ENCODE assay signal across 3 cellular contexts in genomic region chr12:108104657-108105056, GRCh38.
TF ChIP-seq lines count a peak whose summit lies in the region.

No MANE protein-coding gene starts in this region.

TF ChIP-seq in HepG2, 621 proteins besides CTCF, POLR2A, EP300 and RAD21:
- TF ChIP-seq SALL2 (CRISPR knock-in tag; IDR thresholded peaks at IDR 0.05) (no peak), MED8 (CRISPR knock-in tag; IDR thresholded peaks at IDR 0.05; ENCODE audit: insufficient replicate concordance) (no peak), KLF13 (CRISPR knock-in tag; IDR thresholded peaks at IDR 0.05) (no peak), ZNF512B (CRISPR knock-in tag; IDR thresholded peaks at IDR 0.05; ENCODE audit: borderline replicate concordance) (no peak), CHD2 (IDR thresholded peaks at IDR 0.05; ENCODE audit: low read depth, low read length) (no peak), ZNF773 (CRISPR knock-in tag; IDR thresholded peaks at IDR 0.05; ENCODE audit: borderline replicate concordance) (no peak), ZNF460 (CRISPR knock-in tag; IDR thresholded peaks at IDR 0.05; ENCODE audit: borderline replicate concordance) (no peak), RARA (CRISPR knock-in tag; IDR thresholded peaks at IDR 0.05) (no peak), MAFF (IDR thresholded peaks at IDR 0.05; ENCODE audit: low read depth, low read length) (peak; percentile 91), MAFK (conservative IDR thresholded peaks at IDR 0.05 in 1 of 2, IDR thresholded peaks at IDR 0.05 in 1 of 2; ENCODE audit: low read length in 2 of 2) (peak; percentile 89 to 93)

TF ChIP-seq in K562, 482 proteins besides CTCF, POLR2A, EP300 and RAD21:
- TF ChIP-seq NCOA1 (IDR thresholded peaks at IDR 0.05; ENCODE audit: low read depth) = no peak
- no peak for TF ChIP-seq COPS2 (conservative IDR thresholded peaks at IDR 0.05)
- TF ChIP-seq ETS1 (conservative IDR thresholded peaks at IDR 0.05; ENCODE audit: control insufficient read depth, low read depth, low read length) = no peak
- TF ChIP-seq PREB (CRISPR knock-in tag; IDR thresholded peaks at IDR 0.05) = no peak
- peak; percentile 85 for TF ChIP-seq ZNF316 (IDR thresholded peaks at IDR 0.05)
- TF ChIP-seq ZZZ3 (IDR thresholded peaks at IDR 0.05) = no peak
- peak; percentile 55 for TF ChIP-seq MAFG (tag; conservative IDR thresholded peaks at IDR 0.05)
- TF ChIP-seq MAFF (IDR thresholded peaks at IDR 0.05; ENCODE audit: low read length) = peak; percentile 53
- peak; percentile 74 for TF ChIP-seq C11orf30 (IDR thresholded peaks at IDR 0.05; ENCODE audit: low read depth)
- TF ChIP-seq MAFK (IDR thresholded peaks at IDR 0.05; ENCODE audit: low read length) = peak; percentile 59; the same call in 1 of the 2 replicates

TF ChIP-seq in H1, 55 proteins besides CTCF, POLR2A, EP300 and RAD21:
- 0 out of 2 replicates have a peak, but pooled peaks have one; percentile 24 for TF ChIP-seq MAFK (IDR thresholded peaks at IDR 0.05; ENCODE audit: low read depth, low read length)
- no peak for TF ChIP-seq MAX (IDR thresholded peaks at IDR 0.05)
